ENCODE assay signal across 8 cellular contexts in the genomic region with DNA sequence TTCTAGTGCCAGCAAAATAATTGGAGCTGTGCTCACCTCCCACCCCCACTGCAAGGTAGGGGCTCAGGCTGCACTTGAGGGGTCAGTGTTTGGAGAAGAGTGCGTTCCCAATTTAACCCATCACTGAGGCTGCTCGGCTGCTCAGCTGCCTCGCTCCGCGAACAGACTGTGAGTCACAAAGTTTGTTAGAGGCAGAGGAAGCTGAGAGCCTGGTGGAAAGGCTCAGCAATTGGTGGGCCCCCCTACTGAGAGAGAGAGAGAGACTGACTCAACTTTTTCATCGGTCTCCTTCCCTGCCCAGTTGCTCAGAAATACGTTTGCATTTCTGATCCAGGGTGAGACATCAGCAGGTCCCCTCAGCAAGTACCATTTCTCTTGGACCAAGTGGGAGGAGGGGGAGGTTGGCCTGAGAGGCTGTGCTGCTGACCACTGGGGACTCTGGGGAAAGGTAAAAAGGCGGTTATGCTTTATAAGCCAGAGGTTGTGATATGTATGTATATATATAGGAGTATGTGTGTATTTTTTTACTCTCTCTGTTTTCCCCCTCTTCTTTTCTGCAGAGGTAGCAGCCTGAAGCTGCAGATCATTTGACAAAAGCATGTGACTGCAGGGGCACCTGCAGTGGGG. TPM values are rescaled to one million over a fixed set of nuclear protein-coding genes. Genes with fewer than 3 reads are reported as not detected.
DNase-seq lines count a peak whose midpoint lies in the region; ATAC-seq, FAIRE-seq and TF ChIP-seq lines count a peak whose summit lies in the region.

No MANE protein-coding gene starts in this region.

- intact Hi-C loops in OCI-LY7 (cut with micrococcal nuclease; ENCODE audit: unreplicated experiment), result no loop called here

- peaks cover 19 to 34% (median 28%) of the 10 kb centered on the region in 3 donors for H3K27me3 Mint-ChIP-seq in immature natural killer cell (ENCODE audit: low read depth in 3 of 3)

- no peaks in the 10 kb centered on the region for H3K9me2 ChIP-seq in OCI-LY7 (ENCODE audit: insufficient read depth, low read length)

- H2AFZ ChIP-seq in OCI-LY7 (ENCODE audit: low read length), result no peak overlapping the region

- BruUV-seq in OCI-LY7 (replicated peaks; lab: Mats Ljungman, UMichigan), result no TSS peak

- no peaks in the 10 kb centered on the region for H3K79me2 ChIP-seq in OCI-LY7 (ENCODE audit: insufficient read depth, low read depth, low read length)

- CTCF ChIA-PET in OCI-LY7 (lab: Charles Lee; ENCODE audit: unreplicated experiment), result no interaction called here

- peaks cover 17 to 21% of the 10 kb centered on the region in 2 donors for H3K4me1 Mint-ChIP-seq in immature natural killer cell

- ATAC-seq in activated naive CD4-positive, alpha-beta T cell treated with anti-CD3 and anti-CD28 coated beads, Interleukin-2, amount 50 U/mL, for 72 hours, result peak; percentile 36 to 64
- no peak for ATAC-seq in GM18907 (IDR thresholded peaks at IDR 0.05; ENCODE audit: unreplicated experiment)

- H3K27ac ChIP-seq in OCI-LY7 (ENCODE audit: low read depth, low read length, poor library complexity, severe bottlenecking), result no peak overlapping the region

- H3K36me3 ChIP-seq in OCI-LY7 (ENCODE audit: insufficient read depth, low read length), result no peaks in the 10 kb centered on the region

- DNase-seq in GM12892 (ENCODE audit: insufficient read length) (peak; percentile 37), OCI-LY7 (ENCODE audit: low spot score) (no peak), immature natural killer cell (peak in 1 of 3 donors; percentile 5), NCI-H510A treated with DMSO at 0.1 percent for 48 hours (lab: John Stamatoyannopoulos, UW) (no peak), NCI-H187 treated with DMSO at 0.1 percent for 48 hours (lab: John Stamatoyannopoulos, UW) (no peak)
- DNase-seq in activated naive CD4-positive, alpha-beta T cell treated with anti-CD3 and anti-CD28 coated beads, Interleukin-2, amount 50 U/mL, for 72 hours (ENCODE audit: low spot score in 2 of 2), result peak in 1 of 2 donors; percentile 52
- peak; percentile 44 for DNase-seq in stimulated activated CD8-positive, alpha-beta memory T cell treated with anti-CD3 and anti-CD28 coated beads, Interleukin-4, amount 100 ng/mL, for 24 hours (ENCODE audit: low read depth)

- no peak overlapping the region for H3K4me3 ChIP-seq in OCI-LY7 (ENCODE audit: low read depth, low read length, poor library complexity, severe bottlenecking)

- peaks cover 13% of the 10 kb centered on the region for H3K4me1 ChIP-seq in OCI-LY7 (ENCODE audit: insufficient read depth, low read length, poor library complexity, severe bottlenecking)

- peak overlapping the region; percentile 90; the same call in 1 of the 2 replicates for H3K4me2 ChIP-seq in OCI-LY7 (ENCODE audit: low read length)

- no peak for TF ChIP-seq CTCF in OCI-LY7 (conservative IDR thresholded peaks at IDR 0.05; ENCODE audit: low read length)

- H3K4me3 Mint-ChIP-seq in immature natural killer cell, result peak overlapping the region; percentile 74 to 87 (median 76)

- no peaks in the 10 kb centered on the region for H3K9me3 Mint-ChIP-seq in activated naive CD4-positive, alpha-beta T cell treated with anti-CD3 and anti-CD28 coated beads, Interleukin-2, amount 50 U/mL, for 72 hours
- H3K9me3 Mint-ChIP-seq in immature natural killer cell, result no peaks in the 10 kb centered on the region

- H4K20me1 ChIP-seq in OCI-LY7 (ENCODE audit: insufficient read depth, low read length), result no peaks in the 10 kb centered on the region

- TF ChIP-seq POLR2A in GM12892 (IDR thresholded peaks at IDR 0.05; ENCODE audit: low read depth, low read length), result no peak

- POLR2A ChIA-PET in OCI-LY7 (lab: Charles Lee), result no interaction called here

- no peak for FAIRE-seq in GM12892 (lab: Jason Lieb, UNC)

- no peaks in the 10 kb centered on the region for H3K36me3 Mint-ChIP-seq in activated naive CD4-positive, alpha-beta T cell treated with anti-CD3 and anti-CD28 coated beads, Interleukin-2, amount 50 U/mL, for 72 hours
- H3K36me3 Mint-ChIP-seq in immature natural killer cell, result peaks cover 0 to 3% (median 0%) of the 10 kb centered on the region in 3 donors

- H3K9me3 ChIP-seq in OCI-LY7 (ENCODE audit: low read length), result no peaks in the 10 kb centered on the region

- H3K27ac Mint-ChIP-seq in activated naive CD4-positive, alpha-beta T cell treated with anti-CD3 and anti-CD28 coated beads, Interleukin-2, amount 50 U/mL, for 72 hours, result peak overlapping the region in 1 of 2 donors; percentile 14
- no peak overlapping the region for H3K27ac Mint-ChIP-seq in immature natural killer cell

RNA-seq across cellular contexts. Expression of a gene that starts 1.5 kb away (rescaled TPM):
- polyA plus RNA-seq in GM12892 (2012; ENCODE audit: missing spikeins), result 5.2 TPM
- total RNA-seq in OCI-LY7 (2014; rRNA removed; shearing (Covaris generic)), result not detected in 2 replicates
- not detected in 2 replicates for total RNA-seq in OCI-LY7 (2022)
- total RNA-seq in activated naive CD4-positive, alpha-beta T cell treated with anti-CD3 and anti-CD28 coated beads, Interleukin-2, amount 50 U/mL, for 72 hours, result 1 to 10 TPM in 1 of 2 donors, under 1 TPM in 1; 0.43 to 1.2 TPM
- polyA plus RNA-seq in immature natural killer cell, result under 1 TPM in 1 of 3 donors, not detected in 2; 0.08 TPM

Comparison
In these comparisons a context has a peak if more than half of its experiments do, and no peak if none do; other contexts are left out.
1. DNase-seq: peak in GM12892 (single experiment) and stimulated activated CD8-positive, alpha-beta memory T cell treated with anti-CD3 and anti-CD28 coated beads, Interleukin-4, amount 100 ng/mL, for 24 hours (single experiment); none in OCI-LY7 (single experiment), NCI-H510A treated with DMSO at 0.1 percent for 48 hours (single experiment) and NCI-H187 treated with DMSO at 0.1 percent for 48 hours (single experiment).